In the genomic region with DNA sequence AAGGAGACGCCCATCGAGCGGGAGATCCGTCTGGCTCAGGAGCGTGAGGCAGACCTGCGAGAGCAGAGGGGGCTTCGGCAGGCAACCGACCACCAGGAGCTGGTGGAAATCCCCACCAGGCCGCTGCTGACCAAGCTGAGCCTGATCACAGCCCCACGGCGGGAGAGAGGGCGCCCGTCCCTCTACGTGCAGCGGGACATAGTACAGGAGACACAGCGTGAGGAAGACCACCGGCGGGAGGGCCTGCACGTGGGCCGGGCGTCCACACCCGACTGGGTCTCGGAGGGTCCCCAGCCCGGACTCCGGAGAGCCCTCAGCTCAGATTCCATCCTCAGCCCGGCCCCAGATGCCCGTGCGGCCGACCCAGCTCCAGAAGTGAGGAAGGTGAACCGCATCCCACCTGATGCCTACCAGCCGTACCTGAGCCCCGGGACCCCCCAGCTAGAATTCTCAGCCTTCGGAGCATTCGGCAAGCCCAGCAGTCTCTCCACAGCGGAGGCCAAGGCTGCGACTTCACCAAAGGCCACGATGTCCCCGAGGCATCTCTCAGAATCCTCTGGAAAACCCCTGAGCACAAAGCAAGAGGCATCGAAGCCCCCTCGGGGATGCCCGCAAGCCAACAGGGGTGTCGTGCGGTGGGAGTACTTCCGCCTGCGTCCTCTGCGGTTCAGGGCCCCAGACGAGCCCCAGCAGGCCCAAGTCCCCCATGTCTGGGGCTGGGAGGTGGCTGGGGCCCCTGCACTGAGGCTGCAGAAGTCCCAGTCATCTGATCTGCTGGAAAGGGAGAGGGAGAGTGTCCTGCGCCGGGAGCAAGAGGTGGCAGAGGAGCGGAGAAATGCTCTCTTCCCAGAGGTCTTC, we compare ENCODE assay signal across 25 cellular contexts. TPM values are rescaled to one million over a fixed set of nuclear protein-coding genes. Genes with fewer than 3 reads are reported as not detected.
"Had no signal": no experiment of that assay in that cellular context is flagged by ENCODE, and none has a peak within 500 bp of the region (broad histone marks: within the 10 kb centered on the region; RNA-seq: fewer than 3 reads in every experiment).

No MANE protein-coding gene starts in this region.

- H3K9ac ChIP-seq: parathyroid adenoma had no signal

- H3K36me3 ChIP-seq: esophagus squamous epithelium, neutrophil, right lobe of liver, tibial artery had no signal

- H3K4me1 ChIP-seq: parathyroid adenoma, right lobe of liver, testis, tibial artery had no signal

- H3K9me3 ChIP-seq: neutrophil, right lobe of liver, testis had no signal

- H3K27me3 ChIP-seq: dorsolateral prefrontal cortex, right lobe of liver, testis had no signal

- DNase-seq: cerebellar nuclear complex; effector CD8-positive, alpha-beta T cell; endodermal cell; esophagus squamous epithelium; foreskin melanocyte; hypothalamus; immature natural killer cell; islet precursor cell; kidney glomerular epithelial cell; natural killer cell; right lobe of liver; small intestine; stimulated activated CD4-positive, alpha-beta T cell treated with anti-CD3 and anti-CD28 coated beads, Interleukin-15, amount 100 ng/mL, for 24 hours; stimulated activated CD4-positive, alpha-beta T cell treated with anti-CD3 and anti-CD28 coated beads, Interleukin-4, amount 100 ng/mL, for 1 hour; stimulated activated CD8-positive, alpha-beta memory T cell treated with anti-CD3 and anti-CD28 coated beads, Interleukin-4, amount 100 ng/mL, for 48 hours; stimulated activated naive CD8-positive, alpha-beta T cell treated with anti-CD3 and anti-CD28 coated beads, Interleukin-15, Interleukin-2, amounts not matched to agents 100 U/mL and 50 U/mL, for 24 hours; substantia nigra; testis; tibial artery had no signal

- H3K27ac ChIP-seq: dorsolateral prefrontal cortex, esophagus squamous epithelium, neutrophil, parathyroid adenoma, right lobe of liver, testis, tibial artery had no signal

- ATAC-seq: natural killer cell; stimulated activated naive CD8-positive, alpha-beta T cell treated with anti-CD3 and anti-CD28 coated beads, Interleukin-15, Interleukin-2, amounts not matched to agents 100 U/mL and 50 U/mL, for 24 hours had no signal

- H3K4me3 ChIP-seq: dorsolateral prefrontal cortex, esophagus squamous epithelium, lung, right lobe of liver, testis, tibial artery had no signal

- H2AFZ ChIP-seq: parathyroid adenoma had no signal

RNA-seq across cellular contexts. Expression of a gene that starts 7.1 kb away (rescaled TPM):
- total RNA-seq: endothelial cell of umbilical vein, mononuclear cell, natural killer cell had no signal
- polyA plus RNA-seq: endothelial cell of umbilical vein, immature natural killer cell had no signal

RNA-seq across cellular contexts. Expression of a gene that starts 49.3 kb away (rescaled TPM):
- total RNA-seq: mononuclear cell had no signal
- polyA plus RNA-seq: immature natural killer cell had no signal
